In the genomic region with DNA sequence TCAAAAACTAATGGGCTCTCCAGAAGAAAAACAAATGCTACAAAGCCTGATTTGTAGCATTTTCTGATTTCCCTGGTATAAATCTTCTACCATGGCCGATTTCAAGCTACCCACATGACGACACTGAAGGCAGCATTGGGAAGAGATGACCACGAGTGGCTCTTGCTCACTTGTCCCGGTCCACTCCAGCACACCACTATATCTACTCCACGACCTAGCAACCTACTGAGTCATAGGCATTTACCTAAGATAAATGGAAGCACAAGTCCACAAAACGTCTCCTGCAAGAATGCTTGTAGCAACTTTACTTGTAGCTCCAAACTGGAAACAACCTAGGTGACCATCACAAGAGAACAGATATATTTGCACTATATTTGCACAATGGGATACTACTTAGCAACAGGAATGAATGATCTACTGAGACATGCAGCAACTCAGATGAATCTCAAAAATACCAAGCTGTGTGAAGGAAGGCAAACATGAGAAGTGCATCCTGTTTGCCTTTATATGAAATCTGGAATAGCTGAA, we compare ENCODE assay signal across 2 cellular contexts.
TF ChIP-seq lines count a peak whose summit lies in the region.

No MANE protein-coding gene starts in this region.

TF ChIP-seq in GM23338, 12 proteins besides CTCF, POLR2A, EP300 and RAD21 (continued from another document):
- TF ChIP-seq EZH2phosphoT487 (IDR thresholded peaks at IDR 0.05; ENCODE audit: unreplicated experiment) (no peak), ZNF331 (CRISPR knock-in tag; IDR thresholded peaks at IDR 0.05; ENCODE audit: low read depth) (no peak), POLR2AphosphoS5 (IDR thresholded peaks at IDR 0.05; ENCODE audit: low read depth) (no peak)

TF ChIP-seq in GM12878, 131 proteins besides CTCF, POLR2A, EP300 and RAD21 (continued from another document):
- TF ChIP-seq, protein P1, sequence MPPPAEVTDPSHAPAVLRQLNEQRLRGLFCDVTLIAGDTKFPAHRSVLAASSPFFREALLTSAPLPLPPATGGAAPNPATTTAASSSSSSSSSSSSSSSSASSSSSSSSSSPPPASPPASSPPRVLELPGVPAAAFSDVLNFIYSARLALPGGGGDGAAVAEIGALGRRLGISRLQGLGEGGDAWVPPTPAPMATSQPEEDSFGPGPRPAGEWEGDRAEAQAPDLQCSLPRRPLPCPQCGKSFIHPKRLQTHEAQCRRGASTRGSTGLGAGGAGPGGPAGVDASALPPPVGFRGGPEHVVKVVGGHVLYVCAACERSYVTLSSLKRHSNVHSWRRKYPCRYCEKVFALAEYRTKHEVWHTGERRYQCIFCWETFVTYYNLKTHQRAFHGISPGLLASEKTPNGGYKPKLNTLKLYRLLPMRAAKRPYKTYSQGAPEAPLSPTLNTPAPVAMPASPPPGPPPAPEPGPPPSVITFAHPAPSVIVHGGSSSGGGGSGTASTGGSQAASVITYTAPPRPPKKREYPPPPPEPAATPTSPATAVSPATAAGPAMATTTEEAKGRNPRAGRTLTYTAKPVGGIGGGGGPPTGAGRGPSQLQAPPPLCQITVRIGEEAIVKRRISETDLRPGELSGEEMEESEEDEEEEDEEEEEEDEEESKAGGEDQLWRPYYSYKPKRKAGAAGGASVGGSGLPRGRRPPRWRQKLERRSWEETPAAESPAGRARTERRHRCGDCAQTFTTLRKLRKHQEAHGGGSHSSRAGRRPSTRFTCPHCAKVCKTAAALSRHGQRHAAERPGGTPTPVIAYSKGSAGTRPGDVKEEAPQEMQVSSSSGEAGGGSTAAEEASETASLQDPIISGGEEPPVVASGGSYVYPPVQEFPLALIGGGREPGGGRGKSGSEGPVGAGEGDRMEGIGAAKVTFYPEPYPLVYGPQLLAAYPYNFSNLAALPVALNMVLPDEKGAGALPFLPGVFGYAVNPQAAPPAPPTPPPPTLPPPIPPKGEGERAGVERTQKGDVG (CRISPR knock-in tag; IDR thresholded peaks at IDR 0.05), result no peak
- TF ChIP-seq CEBPB (IDR thresholded peaks at IDR 0.05; ENCODE audit: borderline replicate concordance in 1 of 2, low read depth in 2 of 2, low read length in 2 of 2), result no peak
- TF ChIP-seq, protein P2, sequence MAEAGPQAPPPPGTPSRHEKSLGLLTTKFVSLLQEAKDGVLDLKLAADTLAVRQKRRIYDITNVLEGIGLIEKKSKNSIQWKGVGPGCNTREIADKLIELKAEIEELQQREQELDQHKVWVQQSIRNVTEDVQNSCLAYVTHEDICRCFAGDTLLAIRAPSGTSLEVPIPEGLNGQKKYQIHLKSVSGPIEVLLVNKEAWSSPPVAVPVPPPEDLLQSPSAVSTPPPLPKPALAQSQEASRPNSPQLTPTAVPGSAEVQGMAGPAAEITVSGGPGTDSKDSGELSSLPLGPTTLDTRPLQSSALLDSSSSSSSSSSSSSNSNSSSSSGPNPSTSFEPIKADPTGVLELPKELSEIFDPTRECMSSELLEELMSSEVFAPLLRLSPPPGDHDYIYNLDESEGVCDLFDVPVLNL (IDR thresholded peaks at IDR 0.05; ENCODE audit: low read depth, low read length), result no peak
- no peak for TF ChIP-seq TCF12 (IDR thresholded peaks at IDR 0.05; ENCODE audit: low read depth, low read length)
- TF ChIP-seq RB1 (IDR thresholded peaks at IDR 0.05; ENCODE audit: borderline replicate concordance), result no peak
TF ChIP-seq in GM12878: peak in this region for 0.
